7 cellular contexts compared by ENCODE assay signal in genomic region chr10:132574783-132575319, GRCh38. TPM values are rescaled to one million over a fixed set of nuclear protein-coding genes. Genes with fewer than 3 reads are reported as not detected.
DNase-seq lines count a peak whose midpoint lies in the region; ATAC-seq, FAIRE-seq and TF ChIP-seq lines count a peak whose summit lies in the region.

No MANE protein-coding gene starts in this region.

- POLR2A ChIA-PET in PC-9 (lab: Charles Lee; ENCODE audit: unreplicated experiment), result no interaction called here

- H3K27me3 ChIP-seq in PC-9 (ENCODE audit: insufficient read depth, low read depth), result no peaks in the 10 kb centered on the region
- H3K27me3 ChIP-seq in sigmoid colon, result no peaks in the 10 kb centered on the region

- H3K27ac ChIP-seq in PC-9 (peak overlapping the region; percentile 83), sigmoid colon (peak overlapping the region; percentile 70 to 83 (median 76)), kidney (ENCODE audit: low read depth in 2 of 2, low read length in 2 of 2) (no peak overlapping the region)

- no peak for TF ChIP-seq CTCF in PC-9 (conservative IDR thresholded peaks at IDR 0.05)
- no peak for TF ChIP-seq CTCF in sigmoid colon (IDR thresholded peaks at IDR 0.05)
- no peak for TF ChIP-seq CTCF in kidney (IDR thresholded peaks at IDR 0.05; ENCODE audit: borderline replicate concordance, extremely low read depth, insufficient read depth)

- 0 out of 2 replicates have a peak, but pooled peaks cover 6% of the 10 kb centered on the region for H4K20me1 ChIP-seq in PC-9 (ENCODE audit: insufficient read depth)

- peak; percentile 0 for ATAC-seq in GM21515 (IDR thresholded peaks at IDR 0.05; ENCODE audit: unreplicated experiment)

- FAIRE-seq in kidney (lab: Jason Lieb, UNC), result no peak

- intact Hi-C loops in PC-9 (cut with micrococcal nuclease; ENCODE audit: unreplicated experiment), result loop anchor here (10.0 kb wide), 1 partner anchor 60 kb away; no protein-coding TSS in a partner anchor
- intact Hi-C loops in sigmoid colon (cut with DNase I), result loop anchor here (2.0 to 5.0 kb wide), 2 partner anchors 36 to 57 kb away; no protein-coding TSS in a partner anchor
- intact Hi-C loops in kidney (cut with DNase I), result no loop called here

- no peak for TF ChIP-seq POLR2A in sigmoid colon (IDR thresholded peaks at IDR 0.05)

- no peak overlapping the region for H2AFZ ChIP-seq in PC-9

- DNase-seq in PC-9 (peak; percentile 10 to 66), foreskin melanocyte (peak; percentile 18), sigmoid colon (peak; percentile 65), kidney (no peak), NCI-H82 (lab: John Stamatoyannopoulos, UW) (no peak)
- no peak for DNase-seq in stimulated activated CD4-positive, alpha-beta T cell treated with anti-CD3 and anti-CD28 coated beads, Interleukin-15, amount 100 ng/mL, for 24 hours

- H3K36me3 ChIP-seq in PC-9 (ENCODE audit: low read depth) (no peaks in the 10 kb centered on the region), sigmoid colon (no peaks in the 10 kb centered on the region), kidney (ENCODE audit: control insufficient read depth in 1 of 2, insufficient read depth in 2 of 2, low read length in 2 of 2) (no peaks in the 10 kb centered on the region)

- WGBS in sigmoid colon, 2 donors, result 62 to 74% methylated on average over 19 of the region's 19 CpGs

- no TSS peak for BruUV-seq in PC-9 (replicated peaks; lab: Mats Ljungman, UMichigan)

- peak overlapping the region; percentile 90 for H3K4me2 ChIP-seq in PC-9

- H3K4me3 ChIP-seq in PC-9, result peak overlapping the region; percentile 48
- H3K4me3 ChIP-seq in sigmoid colon, result peak overlapping the region in 2 of 4 donors; percentile 7 to 10
- H3K4me3 ChIP-seq in kidney (ENCODE audit: low read length in 2 of 2), result no peak overlapping the region

- H3K9me2 ChIP-seq in PC-9 (ENCODE audit: insufficient read depth), result no peaks in the 10 kb centered on the region

- CTCF ChIA-PET in PC-9 (lab: Charles Lee), result no interaction called here

- peaks cover 61% of the 10 kb centered on the region for H3K4me1 ChIP-seq in PC-9 (replicated peaks; ENCODE audit: insufficient read depth)
- peaks cover 0 to 86% (median 79%) of the 10 kb centered on the region in 4 donors for H3K4me1 ChIP-seq in sigmoid colon
- H3K4me1 ChIP-seq in kidney (ENCODE audit: control insufficient read depth in 1 of 2, insufficient read depth in 1 of 2, low read depth in 1 of 2, low read length in 2 of 2), result peaks cover 15 to 33% of the 10 kb centered on the region in 2 donors

- H3F3A ChIP-seq in PC-9 (ENCODE audit: insufficient read depth, low read depth), result peaks cover 47% of the 10 kb centered on the region

- H3K9ac ChIP-seq in kidney (ENCODE audit: low read length in 2 of 2), result no peak overlapping the region

- H3K79me2 ChIP-seq in PC-9 (ENCODE audit: low read depth), result peaks cover 7% of the 10 kb centered on the region

- no peak for TF ChIP-seq EP300 in sigmoid colon (IDR thresholded peaks at IDR 0.05)

- H3K9me3 ChIP-seq in PC-9 (ENCODE audit: insufficient read depth, low read depth) (no peaks in the 10 kb centered on the region), sigmoid colon (no peaks in the 10 kb centered on the region), kidney (ENCODE audit: control insufficient read depth in 1 of 2, low read length in 2 of 2) (no peaks in the 10 kb centered on the region)

RNA-seq across cellular contexts. Expression of gene INPP5A, which starts 37.3 kb away (rescaled TPM):
- 18.4 and 18.8 TPM in 2 replicates for total RNA-seq in PC-9 (2021)
- 100 to 1,000 TPM; 100 to 132 (median 112) TPM for total RNA-seq in sigmoid colon
- 10 to 100 TPM; 17.6 to 21.0 (median 20.3) TPM for polyA plus RNA-seq in sigmoid colon
- total RNA-seq in kidney, result 40.3 TPM
- polyA plus RNA-seq in kidney (ENCODE audit: insufficient read depth, low read depth, low replicate concordance), result 20.8 TPM

Comparison
In these comparisons a context has a peak if more than half of its experiments do, and no peak if none do; other contexts are left out.
1. DNase-seq: peak in PC-9 (2 of 2), foreskin melanocyte (single experiment) and sigmoid colon (single experiment); none in kidney (single experiment), NCI-H82 (single experiment) and stimulated activated CD4-positive, alpha-beta T cell treated with anti-CD3 and anti-CD28 coated beads, Interleukin-15, amount 100 ng/mL, for 24 hours (single experiment).
2. H3K27ac ChIP-seq: peak in PC-9 (single experiment) and sigmoid colon (4 of 4); none in kidney (0 of 2).